In genomic region chr2:208254871-208255556, GRCh38 we compare ENCODE assay signal across 8 cellular contexts. TPM values are rescaled to one million over a fixed set of nuclear protein-coding genes. Genes with fewer than 3 reads are reported as not detected.
DNase-seq lines count a peak whose midpoint lies in the region; TF ChIP-seq lines count a peak whose summit lies in the region.

Gene IDH1, minus strand, starts transcription at chr2:208255071. Its CDS starts 3,520 bp downstream, at chr2:208251551.

- no peaks in the 10 kb centered on the region for H3K27me3 ChIP-seq in stomach smooth muscle (ENCODE audit: control insufficient read depth in 1 of 2, insufficient read depth in 2 of 2, low read length in 2 of 2)

- peak within 1 kb of the TSS; percentile 73 for H3K27ac ChIP-seq in stomach smooth muscle (ENCODE audit: low read length)

- H3K9ac ChIP-seq in ES-I3 (ENCODE audit: low read depth, low read length) = peak within 1 kb of the TSS; percentile 98
- peak within 1 kb of the TSS; percentile 64 for H3K9ac ChIP-seq in stomach smooth muscle (ENCODE audit: low read length in 2 of 2)

- peak within 1 kb of the TSS; percentile 100 for H3K4me3 Mint-ChIP-seq in neural crest cell

- H3K4me3 ChIP-seq in LNCaP clone FGC (ENCODE audit: low read depth, low read length) (peak within 1 kb of the TSS; percentile 94), fibroblast of the aortic adventitia (ENCODE audit: low read depth, low read length) (peak within 1 kb of the TSS; percentile 99), stomach smooth muscle (ENCODE audit: low read length in 2 of 2) (peak within 1 kb of the TSS; percentile 78 to 98)

- H3K36me3 ChIP-seq in ES-I3 (ENCODE audit: insufficient read depth, low read length) (peaks cover 12% of the 10 kb centered on the region), stomach smooth muscle (ENCODE audit: control insufficient read depth in 2 of 2, insufficient read depth in 2 of 2, low read length in 2 of 2) (peaks cover 0 to 12% of the 10 kb centered on the region in 2 donors)

- no peaks in the 10 kb centered on the region for H3K27me3 Mint-ChIP-seq in neural crest cell (ENCODE audit: low read depth)

- peaks cover 10% of the 10 kb centered on the region for H3K36me3 Mint-ChIP-seq in neural crest cell (ENCODE audit: low read depth)

- peak; percentile 62 for TF ChIP-seq CTCF in LNCaP clone FGC (IDR thresholded peaks at IDR 0.05; ENCODE audit: control insufficient read depth, extremely low read depth, insufficient read depth)
- TF ChIP-seq CTCF in fibroblast of the aortic adventitia (IDR thresholded peaks at IDR 0.05; ENCODE audit: insufficient read depth, low read length) = peak; percentile 44
- TF ChIP-seq CTCF in neural crest cell (conservative IDR thresholded peaks at IDR 0.05) = peak; percentile 62

- H3K4me1 ChIP-seq in ES-I3 (ENCODE audit: insufficient read depth, low read length) = peaks cover 8% of the 10 kb centered on the region
- peaks cover 10% of the 10 kb centered on the region for H3K4me1 ChIP-seq in stomach smooth muscle (ENCODE audit: control insufficient read depth, insufficient read depth, low read length)

- DNase-seq in H4 (ENCODE audit: low spot score) (peak; percentile 90), LNCaP clone FGC (ENCODE audit: low read depth) (no peak), fibroblast of the aortic adventitia (ENCODE audit: low read depth) (peak; percentile 93), neural crest cell (ENCODE audit: low read depth, low spot score) (peak; percentile 100)
- peak; percentile 89 for DNase-seq in activated effector memory CD4-positive, alpha-beta T cell treated with Interleukin-2 at 50 U/mL for 16 hours

- H3K9me3 ChIP-seq in ES-I3 (ENCODE audit: control insufficient read depth, insufficient read depth, low read length) = no peaks in the 10 kb centered on the region
- H3K9me3 ChIP-seq in stomach smooth muscle (ENCODE audit: control insufficient read depth in 2 of 2, low read length in 2 of 2) = no peaks in the 10 kb centered on the region

- no peaks in the 10 kb centered on the region for H3K9me3 Mint-ChIP-seq in neural crest cell

- H3K4me1 Mint-ChIP-seq in neural crest cell = peaks cover 58% of the 10 kb centered on the region

- peak within 1 kb of the TSS; percentile 98 for H3K27ac Mint-ChIP-seq in neural crest cell (ENCODE audit: unreplicated experiment)

- peak; percentile 78 for TF ChIP-seq POLR2A in Raji (IDR thresholded peaks at IDR 0.05; ENCODE audit: insufficient read depth, low read depth, low read length)

RNA-seq across cellular contexts. Expression of gene IDH1, which starts in this region (rescaled TPM):
- 230 and 259 TPM in 2 replicates for total RNA-seq in H4 (2014; rRNA removed; shearing (Covaris generic))
- total RNA-seq in fibroblast of the aortic adventitia (ENCODE audit: low replicate concordance) (196 and 291 TPM in 2 replicates), neural crest cell (278 and 280 TPM in 2 replicates)
